ENCODE assay signal across 2 cellular contexts in genomic region chr5:154829589-154830218, GRCh38.
A peak's percentile ranks its signal among the peaks of the same experiment; 100 is the strongest.
TF ChIP-seq lines count a peak whose summit lies in the region.

No MANE protein-coding gene starts in this region.

TF ChIP-seq in HCT116, 20 proteins besides CTCF, POLR2A, EP300 and RAD21 (continued from another document):
- TF ChIP-seq ATF3 (IDR thresholded peaks at IDR 0.05) (no peak), CEBPB (IDR thresholded peaks at IDR 0.05; ENCODE audit: low read depth) (peak; percentile 55; the same call in 1 of the 2 replicates), FOSL1 (IDR thresholded peaks at IDR 0.05; ENCODE audit: low read depth) (peak; percentile 97), JUND (IDR thresholded peaks at IDR 0.05) (peak; percentile 93), ZNF274 (IDR thresholded peaks at IDR 0.05; ENCODE audit: low read depth, low read length) (no peak), EZH2phosphoT487 (IDR thresholded peaks at IDR 0.05; ENCODE audit: borderline replicate concordance) (no peak), ZBTB33 (IDR thresholded peaks at IDR 0.05; ENCODE audit: extremely low read depth, insufficient replicate concordance, low read length) (no peak), EZH2 (IDR thresholded peaks at IDR 0.05) (no peak), TCF7L2 (IDR thresholded peaks at IDR 0.05; ENCODE audit: borderline replicate concordance, extremely low read depth, insufficient read depth, insufficient read length) (no peak), REST (IDR thresholded peaks at IDR 0.05; ENCODE audit: low read depth) (no peak), SP1 (IDR thresholded peaks at IDR 0.05; ENCODE audit: low read depth) (peak; percentile 92), ZFX (IDR thresholded peaks at IDR 0.05) (no peak), ELF1 (IDR thresholded peaks at IDR 0.05; ENCODE audit: borderline replicate concordance, low read depth) (no peak; the same call in 1 of the 2 replicates)

TF ChIP-seq in WTC11, 78 proteins besides CTCF, POLR2A, EP300 and RAD21 (continued from another document):
- no peak for TF ChIP-seq NFYB (CRISPR knock-in tag; conservative IDR thresholded peaks at IDR 0.05; ENCODE audit: low read depth)
- no peak for TF ChIP-seq CBFB (CRISPR knock-in tag; IDR thresholded peaks at IDR 0.05; ENCODE audit: low read depth)
- TF ChIP-seq IRF2 (CRISPR knock-in tag; IDR thresholded peaks at IDR 0.05; ENCODE audit: borderline replicate concordance, low read depth): no peak
- TF ChIP-seq HMGXB4 (CRISPR knock-in tag; IDR thresholded peaks at IDR 0.05): no peak
- TF ChIP-seq ZNF281 (CRISPR knock-in tag; IDR thresholded peaks at IDR 0.05): no peak
- no peak for TF ChIP-seq RELA (CRISPR knock-in tag; IDR thresholded peaks at IDR 0.05; ENCODE audit: borderline replicate concordance)
- TF ChIP-seq SMAD4 (CRISPR knock-in tag; IDR thresholded peaks at IDR 0.05): no peak
